In genomic region chr3:55486857-55487375, GRCh38 we compare ENCODE assay signal across 7 cellular contexts. TPM values are rescaled to one million over a fixed set of nuclear protein-coding genes. Genes with fewer than 3 reads are reported as not detected.
A peak's percentile ranks its signal among the peaks of the same experiment; 100 is the strongest.
DNase-seq lines count a peak whose midpoint lies in the region; ATAC-seq and TF ChIP-seq lines count a peak whose summit lies in the region.

TSS of gene WNT5A (minus strand) at chr3:55487306. CDS start at chr3:55486985, 321 bp downstream.

- H3K27ac Mint-ChIP-seq in H9 (peak within 1 kb of the TSS in 1 of 3 experiments; percentile 37; a peak in 1 of 7 replicates), naive B cell (peak within 1 kb of the TSS in 1 of 6 donors; percentile 49)

- no peak within 1 kb of the TSS for H2BK5ac ChIP-seq in H9 (ENCODE audit: insufficient read length, low read length)

- H3T11ph ChIP-seq in H9 (ENCODE audit: low read length) = no peak within 1 kb of the TSS

- no peaks in the 10 kb centered on the region for H3K36me3 ChIP-seq in esophagus squamous epithelium

- CTCF ChIA-PET in RWPE1 (lab: Yijun Ruan, JAX) = interaction anchor here (0.6 to 0.7 kb wide), 2 partner anchors 11 to 213 kb away, joined by 3 to 4 read pairs; no protein-coding TSS in a partner anchor

- no peak within 1 kb of the TSS for H2BK15ac ChIP-seq in H9 (ENCODE audit: low read depth, low read length)

- no peak within 1 kb of the TSS for H4K5ac ChIP-seq in H9 (ENCODE audit: insufficient read length, low read depth, low read length)

- no peak within 1 kb of the TSS for H2BK20ac ChIP-seq in H9 (ENCODE audit: low read depth, low read length, poor library complexity, severe bottlenecking)

- H4K91ac ChIP-seq in H9 (ENCODE audit: insufficient read length, low read depth, low read length) = no peak within 1 kb of the TSS

- POLR2A ChIA-PET in RWPE1 (lab: Yijun Ruan, JAX; ENCODE audit: low non-redundant PET) = no interaction called here

- H3K4me2 ChIP-seq in H9 (ENCODE audit: insufficient read depth, insufficient read length, low read length) = peak within 1 kb of the TSS; percentile 70

- intact Hi-C loops in esophagus squamous epithelium (cut with DNase I) = loop anchor here (10.0 kb wide), 1 partner anchor 418 kb away; no protein-coding TSS in a partner anchor

- H3K36me3 Mint-ChIP-seq in H9 (ENCODE audit: insufficient read depth in 1 of 3, low read depth in 3 of 3) (peaks cover 0 to 4% (median 0%) of the 10 kb centered on the region in 3 experiments; a peak in 1 of 7 replicates), naive B cell (peaks cover 0 to 14% of the 10 kb centered on the region in 2 donors)

- ATAC-seq in naive B cell (ENCODE audit: low read depth in 2 of 2) (no peak), HG02970 (IDR thresholded peaks at IDR 0.05; ENCODE audit: low FRiP score, unreplicated experiment) (no peak)

- TF ChIP-seq CTCF in H9 (conservative IDR thresholded peaks at IDR 0.05) (no peak), RWPE1 (conservative IDR thresholded peaks at IDR 0.05; ENCODE audit: low read depth) (no peak), esophagus squamous epithelium (IDR thresholded peaks at IDR 0.05) (no peak)

- no peaks in the 10 kb centered on the region; the same call in 1 of the 2 replicates for H3K4me1 ChIP-seq in H9 (ENCODE audit: insufficient read depth, low read length)
- H3K4me1 ChIP-seq in esophagus squamous epithelium = peaks cover 25 to 89% (median 32%) of the 10 kb centered on the region in 3 donors

- DNase-seq in H9 = peak; percentile 77
- DNase-seq in RWPE1 (ENCODE audit: low spot score) = peak; percentile 18
- no peak for DNase-seq in esophagus squamous epithelium (lab: John Stamatoyannopoulos, UW)
- no peak for DNase-seq in naive B cell
- DNase-seq in HUDEP-2 (lab: John Stamatoyannopoulos, UW; ENCODE audit: unreplicated experiment in 76 of 76) = no peak
- DNase-seq in SHP77 (lab: John Stamatoyannopoulos, UW) = no peak

- no peak within 1 kb of the TSS for H3K18ac ChIP-seq in H9 (ENCODE audit: insufficient read length, low read depth, low read length)

- H3K9me3 ChIP-seq in H9 (ENCODE audit: control insufficient read depth, low read depth, low read length) = no peaks in the 10 kb centered on the region
- H3K9me3 ChIP-seq in esophagus squamous epithelium = no peaks in the 10 kb centered on the region

- no peak within 1 kb of the TSS for H3K56ac ChIP-seq in H9 (ENCODE audit: insufficient read length, low read depth, low read length)

- no peak within 1 kb of the TSS for H2BK12ac ChIP-seq in H9 (ENCODE audit: insufficient read length, low read depth, low read length)

- peaks cover 97% of the 10 kb centered on the region for H3K27me3 Mint-ChIP-seq in H9 (ENCODE audit: low read depth)
- H3K27me3 Mint-ChIP-seq in naive B cell = peaks cover 30 to 85% (median 71%) of the 10 kb centered on the region in 3 donors

- no peak within 1 kb of the TSS for H4K8ac ChIP-seq in H9 (replicated peaks; ENCODE audit: insufficient read length, low read depth, low read length)

- H3K27me3 ChIP-seq in H9 (ENCODE audit: insufficient read depth, low read length) (peaks cover 50% of the 10 kb centered on the region; the same call in 1 of the 2 replicates), esophagus squamous epithelium (peaks cover 0 to 75% (median 0%) of the 10 kb centered on the region in 4 donors)

- no peaks in the 10 kb centered on the region for H3K79me1 ChIP-seq in H9 (ENCODE audit: insufficient read depth, low read depth, low read length, poor library complexity, severe bottlenecking)

- H3K79me2 ChIP-seq in H9 (ENCODE audit: insufficient read depth, low read length) = no peaks in the 10 kb centered on the region

- H3K4me3 ChIP-seq in esophagus squamous epithelium = peak within 1 kb of the TSS; percentile 69 to 89 (median 80)

- H3K4ac ChIP-seq in H9 (ENCODE audit: low read depth, low read length) = no peak within 1 kb of the TSS

- no peak within 1 kb of the TSS for H3K23ac ChIP-seq in H9 (ENCODE audit: insufficient read length, low read depth, low read length)

- H3K4me1 Mint-ChIP-seq in H9 (peaks cover 53 to 58% of the 10 kb centered on the region in 2 experiments), naive B cell (peaks cover 19 to 38% (median 21%) of the 10 kb centered on the region in 3 donors)

- H2AFZ ChIP-seq in H9 (ENCODE audit: low read length) = no peak within 1 kb of the TSS

- H3K23me2 ChIP-seq in H9 (ENCODE audit: insufficient read length, low read depth, low read length, poor library complexity, severe bottlenecking) = peaks cover 66% of the 10 kb centered on the region

- H3K9me3 Mint-ChIP-seq in H9 (peaks cover 0 to 5% of the 10 kb centered on the region in 2 experiments; a peak in 3 of 5 replicates), naive B cell (peaks cover 0 to 8% (median 2%) of the 10 kb centered on the region in 7 donors)

- H4K20me1 ChIP-seq in H9 (ENCODE audit: control insufficient read depth, insufficient read depth, insufficient read length) = no peaks in the 10 kb centered on the region

- no peak for TF ChIP-seq POLR2A in esophagus squamous epithelium (IDR thresholded peaks at IDR 0.05)

- WGBS in H9 (ENCODE audit: extremely low coverage, insufficient read length, low lambda C conversion rate) = no CpG with 5 or more reads among the region's 52 CpGs
- WGBS in esophagus squamous epithelium, 2 donors = 1% methylated on average over 29 to 34 of the region's 52 CpGs

- H2AK5ac ChIP-seq in H9 (ENCODE audit: insufficient read length, low read length) = no peak within 1 kb of the TSS

- peak within 1 kb of the TSS; percentile 78 to 89 for H3K4me3 Mint-ChIP-seq in H9
- peak within 1 kb of the TSS; percentile 53 to 80 (median 65) for H3K4me3 Mint-ChIP-seq in naive B cell

- no peak within 1 kb of the TSS for H3K9ac ChIP-seq in H9 (ENCODE audit: extremely low read depth, insufficient read length, low read length)

- no peak within 1 kb of the TSS for H3K14ac ChIP-seq in H9 (ENCODE audit: insufficient read depth, low read length)

- H3K27ac ChIP-seq in H9 (ENCODE audit: insufficient read length, low read depth, low read length) (no peak within 1 kb of the TSS), RWPE1 (peak within 1 kb of the TSS; percentile 87), esophagus squamous epithelium (peak within 1 kb of the TSS; percentile 85 to 93 (median 90))

- no peak within 1 kb of the TSS for H2BK120ac ChIP-seq in H9 (ENCODE audit: low read depth, low read length, poor library complexity, severe bottlenecking)

RNA-seq across cellular contexts. Expression of gene WNT5A, which starts in this region (rescaled TPM):
- total RNA-seq in H9 (2021) (1.1 and 1.3 TPM in 2 replicates), esophagus squamous epithelium (10 to 100 TPM; 15.8 to 90.4 (median 30.7) TPM)
- polyA plus RNA-seq in naive B cell (ENCODE audit: low read depth in 6 of 6) = not detected

Comparison
In these comparisons a context has a peak if more than half of its experiments do, and no peak if none do; other contexts are left out.
1. DNase-seq: peak in H9 (single experiment) and RWPE1 (single experiment); none in esophagus squamous epithelium (single experiment), naive B cell (single experiment), HUDEP-2 (0 of 76) and SHP77 (0 of 2).